ENCODE assay signal across 11 cellular contexts in the genomic region with DNA sequence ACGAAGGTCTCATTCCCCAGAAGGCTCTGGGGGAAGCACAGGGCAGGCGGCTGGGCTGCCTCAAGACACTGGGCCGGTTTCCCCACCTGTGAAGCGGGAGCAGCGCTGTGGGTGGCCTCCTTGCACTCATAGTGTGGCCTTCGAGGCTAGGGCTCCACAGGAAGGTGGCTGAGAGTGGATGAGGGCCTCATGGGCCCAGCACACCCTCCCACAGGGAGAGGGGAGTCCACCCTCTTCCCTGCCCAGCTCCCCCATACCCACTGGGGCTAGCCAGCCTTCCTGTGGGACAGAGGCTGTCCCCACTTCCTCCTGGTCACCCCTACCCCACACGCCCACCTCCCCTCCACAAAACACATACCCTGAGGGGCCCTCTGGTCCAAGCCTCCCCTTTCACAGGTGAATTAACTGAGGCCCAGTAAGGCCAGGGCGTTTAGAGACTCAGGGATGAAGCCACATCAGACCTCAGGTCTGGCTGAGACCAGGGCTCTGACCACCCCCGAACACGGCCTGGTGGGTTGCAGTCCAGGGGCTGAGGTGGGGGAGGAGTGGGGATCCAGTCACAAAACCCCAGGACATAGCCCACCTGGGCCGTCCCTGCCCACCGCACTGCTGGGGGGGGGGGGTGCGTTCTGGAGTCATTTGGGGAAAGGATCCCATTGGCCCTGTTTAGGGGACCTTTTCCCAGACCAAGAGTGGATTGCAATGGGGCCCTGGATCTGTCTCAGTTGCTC. TPM values are rescaled to one million over a fixed set of nuclear protein-coding genes. Genes with fewer than 3 reads are reported as not detected.
DNase-seq lines count a peak whose midpoint lies in the region; ATAC-seq and TF ChIP-seq lines count a peak whose summit lies in the region.
"Had no signal": no experiment of that assay in that cellular context is flagged by ENCODE, and none has a peak within 500 bp of the region (broad histone marks: within the 10 kb centered on the region; RNA-seq: fewer than 3 reads in every experiment).

No MANE protein-coding gene starts in this region.

- H3K9ac ChIP-seq in liver (ENCODE audit: low read depth in 1 of 2, low read length in 2 of 2): peak overlapping the region in 1 of 2 donors; percentile 29

- peaks cover 6% of the 10 kb centered on the region for H3K4me1 Mint-ChIP-seq in activated CD8-positive, alpha-beta memory T cell treated with anti-CD3 and anti-CD28 coated beads, Interleukin-2, amount 10 ng/mL, durations not matched to agents 7 days and 5 days
- H3K4me1 Mint-ChIP-seq in activated T-helper 1 cell treated with anti-CD3 and anti-CD28 coated beads, Interleukin-12 subunit alpha, Interleukin-12 subunit beta, Interleukin-2, Interleukin-4 antibody, amounts not matched to agents 30 ng/mL and 10 ng/mL and 1 ng/mL, durations not matched to agents 14 hours and 24 hours and 36 hours (ENCODE audit: low read depth): peaks cover 13% of the 10 kb centered on the region
- H3K4me1 Mint-ChIP-seq in stimulated activated naive CD8-positive, alpha-beta T cell treated with anti-CD3 and anti-CD28 coated beads, Interleukin-15, amount 100 ng/mL, for 72 hours: peaks cover 25% of the 10 kb centered on the region
- H3K4me1 Mint-ChIP-seq: brain had no signal

- H3K4me3 Mint-ChIP-seq in activated CD8-positive, alpha-beta memory T cell treated with anti-CD3 and anti-CD28 coated beads, Interleukin-2, amount 10 ng/mL, durations not matched to agents 7 days and 5 days: peak overlapping the region; percentile 13
- peak overlapping the region; percentile 71 for H3K4me3 Mint-ChIP-seq in activated T-helper 1 cell treated with anti-CD3 and anti-CD28 coated beads, Interleukin-12 subunit alpha, Interleukin-12 subunit beta, Interleukin-2, Interleukin-4 antibody, amounts not matched to agents 30 ng/mL and 10 ng/mL and 1 ng/mL, durations not matched to agents 14 hours and 24 hours and 36 hours
- H3K4me3 Mint-ChIP-seq in stimulated activated naive CD8-positive, alpha-beta T cell treated with anti-CD3 and anti-CD28 coated beads, Interleukin-15, amount 100 ng/mL, for 72 hours: peak overlapping the region; percentile 55 to 70

- no peaks in the 10 kb centered on the region for H3K36me3 ChIP-seq in liver (ENCODE audit: control insufficient read depth in 4 of 4, insufficient read depth in 3 of 4, low read depth in 1 of 4, low read length in 3 of 4)

- H3K4me1 ChIP-seq in liver (ENCODE audit: control insufficient read depth in 4 of 4, insufficient read depth in 4 of 4, low read length in 3 of 4): peaks cover 11 to 51% (median 38%) of the 10 kb centered on the region in 4 donors

- no peaks in the 10 kb centered on the region for H3K9me3 Mint-ChIP-seq in activated CD8-positive, alpha-beta memory T cell treated with anti-CD3 and anti-CD28 coated beads, Interleukin-2, amount 10 ng/mL, durations not matched to agents 7 days and 5 days (ENCODE audit: low read depth)
- peaks cover 6% of the 10 kb centered on the region for H3K9me3 Mint-ChIP-seq in activated T-helper 1 cell treated with anti-CD3 and anti-CD28 coated beads, Interleukin-12 subunit alpha, Interleukin-12 subunit beta, Interleukin-2, Interleukin-4 antibody, amounts not matched to agents 30 ng/mL and 10 ng/mL and 1 ng/mL, durations not matched to agents 14 hours and 24 hours and 36 hours
- H3K9me3 Mint-ChIP-seq in stimulated activated naive CD8-positive, alpha-beta T cell treated with anti-CD3 and anti-CD28 coated beads, Interleukin-15, amount 100 ng/mL, for 72 hours: no peaks in the 10 kb centered on the region

- peak overlapping the region in 2 of 3 donors; percentile 67 to 82 for H3K4me3 ChIP-seq in liver (ENCODE audit: low read depth in 1 of 3, low read length in 3 of 3)

- H3K27ac ChIP-seq in liver (ENCODE audit: low read depth in 1 of 2, low read length in 2 of 2): peak overlapping the region in 1 of 2 donors; percentile 47

- no peak for TF ChIP-seq RAD21 in liver (IDR thresholded peaks at IDR 0.05)

- DNase-seq in activated CD8-positive, alpha-beta memory T cell treated with anti-CD3 and anti-CD28 coated beads, Interleukin-2, amount 10 ng/mL, durations not matched to agents 7 days and 5 days: no peak
- no peak for DNase-seq in activated CD8-positive, alpha-beta memory T cell treated with anti-CD3 and anti-CD28 coated beads, Interleukin-2, amount 50 U/mL, for 4 hours
- no peak for DNase-seq in activated T-helper 1 cell treated with anti-CD3 and anti-CD28 coated beads, Interleukin-12 subunit alpha, Interleukin-12 subunit beta, Interleukin-2, Interleukin-4 antibody, amounts not matched to agents 30 ng/mL and 10 ng/mL and 1 ng/mL, durations not matched to agents 14 hours and 24 hours and 36 hours (ENCODE audit: low spot score)
- DNase-seq in stimulated activated naive CD8-positive, alpha-beta T cell treated with anti-CD3 and anti-CD28 coated beads, Interleukin-15, amount 100 ng/mL, for 72 hours: no peak
- DNase-seq in NCI-H446 (lab: John Stamatoyannopoulos, UW): no peak
- no peak for DNase-seq in NCI-H345 treated with DMSO at 0.1 percent for 48 hours (lab: John Stamatoyannopoulos, UW; ENCODE audit: unreplicated experiment)
- DNase-seq in NCI-H2029 (lab: John Stamatoyannopoulos, UW): no peak
- DNase-seq: C1 segment of cervical spinal cord, NCI-H1694 had no signal

- intact Hi-C loops in activated T-helper 1 cell treated with anti-CD3 and anti-CD28 coated beads, Interleukin-12 subunit alpha, Interleukin-12 subunit beta, Interleukin-2, Interleukin-4 antibody, amounts not matched to agents 30 ng/mL and 10 ng/mL and 1 ng/mL, durations not matched to agents 14 hours and 24 hours and 36 hours (cut with micrococcal nuclease): no loop called here

- CTCF ChIA-PET in activated CD8-positive, alpha-beta memory T cell treated with anti-CD3 and anti-CD28 coated beads, Interleukin-2, amount 10 ng/mL, durations not matched to agents 7 days and 5 days (lab: Charles Lee): interaction anchor here (1.4 kb wide), 1 partner anchor 61 kb away, joined by 6 read pairs; no protein-coding TSS in a partner anchor

- peaks cover 42% of the 10 kb centered on the region for H3K27me3 Mint-ChIP-seq in activated CD8-positive, alpha-beta memory T cell treated with anti-CD3 and anti-CD28 coated beads, Interleukin-2, amount 10 ng/mL, durations not matched to agents 7 days and 5 days
- peaks cover 40% of the 10 kb centered on the region for H3K27me3 Mint-ChIP-seq in activated T-helper 1 cell treated with anti-CD3 and anti-CD28 coated beads, Interleukin-12 subunit alpha, Interleukin-12 subunit beta, Interleukin-2, Interleukin-4 antibody, amounts not matched to agents 30 ng/mL and 10 ng/mL and 1 ng/mL, durations not matched to agents 14 hours and 24 hours and 36 hours (ENCODE audit: insufficient read depth)
- H3K27me3 Mint-ChIP-seq in stimulated activated naive CD8-positive, alpha-beta T cell treated with anti-CD3 and anti-CD28 coated beads, Interleukin-15, amount 100 ng/mL, for 72 hours: peaks cover 58% of the 10 kb centered on the region

- no peak for TF ChIP-seq CTCF in liver (IDR thresholded peaks at IDR 0.05; ENCODE audit: low read depth, low read length, missing input control)

- 63% methylated on average over 13 of the region's 13 CpGs for WGBS in liver

- H3K27me3 ChIP-seq in liver (ENCODE audit: control insufficient read depth in 4 of 4, insufficient read depth in 4 of 4, low read length in 3 of 4): no peaks in the 10 kb centered on the region

- H3K36me3 Mint-ChIP-seq in activated CD8-positive, alpha-beta memory T cell treated with anti-CD3 and anti-CD28 coated beads, Interleukin-2, amount 10 ng/mL, durations not matched to agents 7 days and 5 days: peaks cover 10% of the 10 kb centered on the region
- H3K36me3 Mint-ChIP-seq in activated T-helper 1 cell treated with anti-CD3 and anti-CD28 coated beads, Interleukin-12 subunit alpha, Interleukin-12 subunit beta, Interleukin-2, Interleukin-4 antibody, amounts not matched to agents 30 ng/mL and 10 ng/mL and 1 ng/mL, durations not matched to agents 14 hours and 24 hours and 36 hours (ENCODE audit: low read depth): no peaks in the 10 kb centered on the region

- H3K27ac Mint-ChIP-seq in activated CD8-positive, alpha-beta memory T cell treated with anti-CD3 and anti-CD28 coated beads, Interleukin-2, amount 10 ng/mL, durations not matched to agents 7 days and 5 days: no peak overlapping the region
- H3K27ac Mint-ChIP-seq in activated T-helper 1 cell treated with anti-CD3 and anti-CD28 coated beads, Interleukin-12 subunit alpha, Interleukin-12 subunit beta, Interleukin-2, Interleukin-4 antibody, amounts not matched to agents 30 ng/mL and 10 ng/mL and 1 ng/mL, durations not matched to agents 14 hours and 24 hours and 36 hours: no peak overlapping the region
- no peak overlapping the region for H3K27ac Mint-ChIP-seq in stimulated activated naive CD8-positive, alpha-beta T cell treated with anti-CD3 and anti-CD28 coated beads, Interleukin-15, amount 100 ng/mL, for 72 hours
- H3K27ac Mint-ChIP-seq: brain had no signal

- no peaks in the 10 kb centered on the region for H3K9me3 ChIP-seq in liver (ENCODE audit: control insufficient read depth in 4 of 4, low read length in 3 of 4)

- no peak for ATAC-seq in activated CD8-positive, alpha-beta memory T cell treated with anti-CD3 and anti-CD28 coated beads, Interleukin-2, amount 10 ng/mL, durations not matched to agents 7 days and 5 days
- peak; percentile 23 for ATAC-seq in stimulated activated naive CD8-positive, alpha-beta T cell treated with anti-CD3 and anti-CD28 coated beads, Interleukin-15, amount 100 ng/mL, for 72 hours

TF ChIP-seq in liver, 16 proteins besides CTCF, POLR2A, EP300 and RAD21 (continues in another document):
- TF ChIP-seq GABPA (IDR thresholded peaks at IDR 0.05 in 1 of 2, conservative IDR thresholded peaks at IDR 0.05 in 1 of 2): no peak
- TF ChIP-seq, protein P1, sequence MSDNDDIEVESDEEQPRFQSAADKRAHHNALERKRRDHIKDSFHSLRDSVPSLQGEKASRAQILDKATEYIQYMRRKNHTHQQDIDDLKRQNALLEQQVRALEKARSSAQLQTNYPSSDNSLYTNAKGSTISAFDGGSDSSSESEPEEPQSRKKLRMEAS (IDR thresholded peaks at IDR 0.05): no peak
- no peak for TF ChIP-seq NR2F2 (IDR thresholded peaks at IDR 0.05)

RNA-seq across cellular contexts. Expression of gene ANPEP, which starts 1.1 kb away (rescaled TPM):
- total RNA-seq in activated CD8-positive, alpha-beta memory T cell treated with anti-CD3 and anti-CD28 coated beads, Interleukin-2, amount 10 ng/mL, durations not matched to agents 7 days and 5 days: under 1 TPM; 0.68 to 0.76 TPM
- total RNA-seq in activated T-helper 1 cell treated with anti-CD3 and anti-CD28 coated beads, Interleukin-12 subunit alpha, Interleukin-12 subunit beta, Interleukin-2, Interleukin-4 antibody, amounts not matched to agents 30 ng/mL and 10 ng/mL and 1 ng/mL, durations not matched to agents 14 hours and 24 hours and 36 hours: 0.44 and 0.67 TPM in 2 replicates
- total RNA-seq in liver: 100 to 1,000 TPM in 1 of 2 donors, 10 to 100 TPM in 1; 88.8 to 182 TPM
- polyA plus RNA-seq in liver: 100 to 1,000 TPM; 150 to 227 TPM

RNA-seq across cellular contexts. Expression of gene MESP2, which starts 37.4 kb away (rescaled TPM):
- not detected for total RNA-seq in activated CD8-positive, alpha-beta memory T cell treated with anti-CD3 and anti-CD28 coated beads, Interleukin-2, amount 10 ng/mL, durations not matched to agents 7 days and 5 days
- 0.10 TPM in 1 of 2 replicates, not detected in the other for total RNA-seq in activated T-helper 1 cell treated with anti-CD3 and anti-CD28 coated beads, Interleukin-12 subunit alpha, Interleukin-12 subunit beta, Interleukin-2, Interleukin-4 antibody, amounts not matched to agents 30 ng/mL and 10 ng/mL and 1 ng/mL, durations not matched to agents 14 hours and 24 hours and 36 hours
- total RNA-seq in liver: not detected
- polyA plus RNA-seq in liver: under 1 TPM in 1 of 2 donors, not detected in 1; 0.03 TPM

Comparison
In these comparisons a context has a peak if more than half of its experiments do, and no peak if none do; other contexts are left out.
1. H3K4me3 Mint-ChIP-seq: peak in every context shown above with its lines; median percentile 71 in activated T-helper 1 cell treated with anti-CD3 and anti-CD28 coated beads, Interleukin-12 subunit alpha, Interleukin-12 subunit beta, Interleukin-2, Interleukin-4 antibody, amounts not matched to agents 30 ng/mL and 10 ng/mL and 1 ng/mL, durations not matched to agents 14 hours and 24 hours and 36 hours; 62 in stimulated activated naive CD8-positive, alpha-beta T cell treated with anti-CD3 and anti-CD28 coated beads, Interleukin-15, amount 100 ng/mL, for 72 hours; 13 in activated CD8-positive, alpha-beta memory T cell treated with anti-CD3 and anti-CD28 coated beads, Interleukin-2, amount 10 ng/mL, durations not matched to agents 7 days and 5 days.
2. RNA of gene ANPEP, which starts 1.1 kb away (total RNA-seq): 88.8 to 182 TPM in liver; 0.68 to 0.76 TPM in activated CD8-positive, alpha-beta memory T cell treated with anti-CD3 and anti-CD28 coated beads, Interleukin-2, amount 10 ng/mL, durations not matched to agents 7 days and 5 days and 0.44 to 0.67 TPM in activated T-helper 1 cell treated with anti-CD3 and anti-CD28 coated beads, Interleukin-12 subunit alpha, Interleukin-12 subunit beta, Interleukin-2, Interleukin-4 antibody, amounts not matched to agents 30 ng/mL and 10 ng/mL and 1 ng/mL, durations not matched to agents 14 hours and 24 hours and 36 hours; every median in the first group is over 10 times any median in the second.